In genomic region chr2:18154812-18155211, GRCh38 we compare ENCODE assay signal across 1 cellular context.
TF ChIP-seq lines count a peak whose summit lies in the region.

No MANE protein-coding gene starts in this region.

TF ChIP-seq in IMR-90, 13 proteins besides CTCF, POLR2A, EP300 and RAD21 (continued from another document):
- TF ChIP-seq NFE2L2 (IDR thresholded peaks at IDR 0.05; ENCODE audit: low read depth, low read length): no peak
- no peak for TF ChIP-seq CHD1 (IDR thresholded peaks at IDR 0.05; ENCODE audit: low read depth, low read length)
- TF ChIP-seq SMC3 (IDR thresholded peaks at IDR 0.05; ENCODE audit: low read depth, low read length): no peak
- TF ChIP-seq RCOR1 (IDR thresholded peaks at IDR 0.05; ENCODE audit: insufficient replicate concordance, low read length): no peak
- TF ChIP-seq, protein P1, sequence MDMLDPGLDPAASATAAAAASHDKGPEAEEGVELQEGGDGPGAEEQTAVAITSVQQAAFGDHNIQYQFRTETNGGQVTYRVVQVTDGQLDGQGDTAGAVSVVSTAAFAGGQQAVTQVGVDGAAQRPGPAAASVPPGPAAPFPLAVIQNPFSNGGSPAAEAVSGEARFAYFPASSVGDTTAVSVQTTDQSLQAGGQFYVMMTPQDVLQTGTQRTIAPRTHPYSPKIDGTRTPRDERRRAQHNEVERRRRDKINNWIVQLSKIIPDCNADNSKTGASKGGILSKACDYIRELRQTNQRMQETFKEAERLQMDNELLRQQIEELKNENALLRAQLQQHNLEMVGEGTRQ (IDR thresholded peaks at IDR 0.05; ENCODE audit: low read depth, low read length): no peak
- no peak for TF ChIP-seq MAZ (IDR thresholded peaks at IDR 0.05; ENCODE audit: borderline replicate concordance, low read depth, low read length)
- TF ChIP-seq MAFK (IDR thresholded peaks at IDR 0.05; ENCODE audit: low read depth, low read length): no peak
